ENCODE assay signal across 1 cellular context in the genomic region with DNA sequence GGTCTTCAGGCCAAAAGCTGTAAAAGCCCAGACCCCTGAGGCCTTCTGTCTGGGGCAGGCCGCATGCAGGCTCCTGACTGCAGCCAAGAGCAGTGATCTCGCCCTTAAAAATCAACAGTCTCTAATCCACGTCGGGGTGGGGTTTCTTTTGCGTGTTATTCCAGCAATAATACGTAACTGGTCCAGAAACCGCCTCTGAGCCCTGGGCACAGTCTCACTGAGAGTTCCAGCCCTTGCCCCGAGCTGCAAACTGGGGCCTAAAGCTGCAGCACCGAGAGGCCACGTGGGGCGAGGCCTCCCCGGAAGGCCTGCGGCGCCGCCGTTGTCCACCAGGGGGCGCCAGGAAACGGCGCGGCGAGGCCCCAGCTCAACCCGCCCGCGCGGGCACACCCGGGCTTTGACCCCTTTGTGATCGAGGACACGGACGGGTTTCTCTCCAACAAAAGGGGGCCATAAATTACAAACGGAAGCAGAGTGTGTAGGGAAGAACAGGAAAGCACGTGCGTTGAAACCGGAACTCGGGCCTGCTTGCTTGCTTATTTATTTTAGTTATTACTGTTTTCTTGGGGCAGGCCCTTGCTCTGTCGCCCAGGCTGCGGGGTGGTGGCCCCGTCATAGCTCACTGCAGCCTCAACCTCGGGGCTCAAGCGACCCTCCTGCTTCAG.
A peak's percentile ranks its signal among the peaks of the same experiment; 100 is the strongest.
TF ChIP-seq lines count a peak whose summit lies in the region.

No MANE protein-coding gene starts in this region.

TF ChIP-seq in HEK293, 187 proteins besides CTCF, POLR2A, EP300 and RAD21 (continued from another document and continues in another):
- TF ChIP-seq, protein P1, sequence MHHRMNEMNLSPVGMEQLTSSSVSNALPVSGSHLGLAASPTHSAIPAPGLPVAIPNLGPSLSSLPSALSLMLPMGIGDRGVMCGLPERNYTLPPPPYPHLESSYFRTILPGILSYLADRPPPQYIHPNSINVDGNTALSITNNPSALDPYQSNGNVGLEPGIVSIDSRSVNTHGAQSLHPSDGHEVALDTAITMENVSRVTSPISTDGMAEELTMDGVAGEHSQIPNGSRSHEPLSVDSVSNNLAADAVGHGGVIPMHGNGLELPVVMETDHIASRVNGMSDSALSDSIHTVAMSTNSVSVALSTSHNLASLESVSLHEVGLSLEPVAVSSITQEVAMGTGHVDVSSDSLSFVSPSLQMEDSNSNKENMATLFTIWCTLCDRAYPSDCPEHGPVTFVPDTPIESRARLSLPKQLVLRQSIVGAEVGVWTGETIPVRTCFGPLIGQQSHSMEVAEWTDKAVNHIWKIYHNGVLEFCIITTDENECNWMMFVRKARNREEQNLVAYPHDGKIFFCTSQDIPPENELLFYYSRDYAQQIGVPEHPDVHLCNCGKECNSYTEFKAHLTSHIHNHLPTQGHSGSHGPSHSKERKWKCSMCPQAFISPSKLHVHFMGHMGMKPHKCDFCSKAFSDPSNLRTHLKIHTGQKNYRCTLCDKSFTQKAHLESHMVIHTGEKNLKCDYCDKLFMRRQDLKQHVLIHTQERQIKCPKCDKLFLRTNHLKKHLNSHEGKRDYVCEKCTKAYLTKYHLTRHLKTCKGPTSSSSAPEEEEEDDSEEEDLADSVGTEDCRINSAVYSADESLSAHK (tag by site-specific recombination; IDR thresholded peaks at IDR 0.05), result no peak; the same call in 1 of the 2 replicates
- TF ChIP-seq, protein P2, sequence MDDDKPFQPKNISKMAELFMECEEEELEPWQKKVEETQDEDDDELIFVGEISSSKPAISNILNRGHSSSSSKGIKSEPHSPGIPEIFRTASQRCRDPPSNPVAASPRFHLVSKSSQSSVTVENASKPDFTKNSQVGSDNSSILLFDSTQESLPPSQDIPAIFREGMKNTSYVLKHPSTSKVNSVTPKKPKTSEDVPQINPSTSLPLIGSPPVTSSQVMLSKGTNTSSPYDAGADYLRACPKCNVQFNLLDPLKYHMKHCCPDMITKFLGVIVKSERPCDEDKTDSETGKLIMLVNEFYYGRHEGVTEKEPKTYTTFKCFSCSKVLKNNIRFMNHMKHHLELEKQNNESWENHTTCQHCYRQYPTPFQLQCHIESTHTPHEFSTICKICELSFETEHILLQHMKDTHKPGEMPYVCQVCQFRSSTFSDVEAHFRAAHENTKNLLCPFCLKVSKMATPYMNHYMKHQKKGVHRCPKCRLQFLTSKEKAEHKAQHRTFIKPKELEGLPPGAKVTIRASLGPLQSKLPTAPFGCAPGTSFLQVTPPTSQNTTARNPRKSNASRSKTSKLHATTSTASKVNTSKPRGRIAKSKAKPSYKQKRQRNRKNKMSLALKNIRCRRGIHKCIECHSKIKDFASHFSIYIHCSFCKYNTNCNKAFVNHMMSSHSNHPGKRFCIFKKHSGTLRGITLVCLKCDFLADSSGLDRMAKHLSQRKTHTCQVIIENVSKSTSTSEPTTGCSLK (tag by site-specific recombination; IDR thresholded peaks at IDR 0.05), result no peak
- TF ChIP-seq, protein P3, sequence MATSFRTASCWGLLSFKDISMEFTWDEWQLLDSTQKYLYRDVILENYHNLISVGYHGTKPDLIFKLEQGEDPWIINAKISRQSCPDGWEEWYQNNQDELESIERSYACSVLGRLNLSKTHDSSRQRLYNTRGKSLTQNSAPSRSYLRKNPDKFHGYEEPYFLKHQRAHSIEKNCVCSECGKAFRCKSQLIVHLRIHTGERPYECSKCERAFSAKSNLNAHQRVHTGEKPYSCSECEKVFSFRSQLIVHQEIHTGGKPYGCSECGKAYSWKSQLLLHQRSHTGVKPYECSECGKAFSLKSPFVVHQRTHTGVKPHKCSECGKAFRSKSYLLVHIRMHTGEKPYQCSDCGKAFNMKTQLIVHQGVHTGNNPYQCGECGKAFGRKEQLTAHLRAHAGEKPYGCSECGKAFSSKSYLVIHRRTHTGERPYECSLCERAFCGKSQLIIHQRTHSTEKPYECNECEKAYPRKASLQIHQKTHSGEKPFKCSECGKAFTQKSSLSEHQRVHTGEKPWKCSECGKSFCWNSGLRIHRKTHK (tag by site-specific recombination; IDR thresholded peaks at IDR 0.05), result no peak
- TF ChIP-seq GFI1B (tag by site-specific recombination; IDR thresholded peaks at IDR 0.05) (no peak), ZNF544 (tag by site-specific recombination; IDR thresholded peaks at IDR 0.05) (no peak), ZNF768 (tag by site-specific recombination; IDR thresholded peaks at IDR 0.05) (no peak), MYNN (tag by site-specific recombination; IDR thresholded peaks at IDR 0.05; ENCODE audit: borderline replicate concordance) (no peak), ZNF112 (tag by site-specific recombination; IDR thresholded peaks at IDR 0.05) (no peak), ZNF132 (tag by site-specific recombination; IDR thresholded peaks at IDR 0.05; ENCODE audit: borderline replicate concordance) (no peak), ZNF155 (tag by site-specific recombination; IDR thresholded peaks at IDR 0.05) (no peak), GLI4 (tag by site-specific recombination; IDR thresholded peaks at IDR 0.05) (no peak), PRDM1 (tag by site-specific recombination; IDR thresholded peaks at IDR 0.05) (no peak), ZFP3 (tag by site-specific recombination; IDR thresholded peaks at IDR 0.05; ENCODE audit: low read depth) (no peak), ZNF157 (tag by site-specific recombination; IDR thresholded peaks at IDR 0.05) (no peak), ZNF138 (tag by site-specific recombination; IDR thresholded peaks at IDR 0.05; ENCODE audit: borderline replicate concordance) (no peak), ZNF426 (tag by site-specific recombination; IDR thresholded peaks at IDR 0.05) (no peak), ZNF311 (tag by site-specific recombination; IDR thresholded peaks at IDR 0.05; ENCODE audit: borderline replicate concordance) (no peak), ZFP37 (tag by site-specific recombination; IDR thresholded peaks at IDR 0.05) (peak; percentile 54; the same call in 1 of the 2 replicates), KLF10 (tag by site-specific recombination; IDR thresholded peaks at IDR 0.05) (no peak), ZNF843 (tag by site-specific recombination; IDR thresholded peaks at IDR 0.05) (no peak; the same call in 1 of the 2 replicates), ZNF664 (tag by site-specific recombination; IDR thresholded peaks at IDR 0.05) (no peak), ZBTB48 (tag by site-specific recombination; IDR thresholded peaks at IDR 0.05) (peak; percentile 59; the same call in 1 of the 2 replicates), SETDB1 (IDR thresholded peaks at IDR 0.05; ENCODE audit: insufficient read length, low read length) (no peak)
- TF ChIP-seq, protein P4, sequence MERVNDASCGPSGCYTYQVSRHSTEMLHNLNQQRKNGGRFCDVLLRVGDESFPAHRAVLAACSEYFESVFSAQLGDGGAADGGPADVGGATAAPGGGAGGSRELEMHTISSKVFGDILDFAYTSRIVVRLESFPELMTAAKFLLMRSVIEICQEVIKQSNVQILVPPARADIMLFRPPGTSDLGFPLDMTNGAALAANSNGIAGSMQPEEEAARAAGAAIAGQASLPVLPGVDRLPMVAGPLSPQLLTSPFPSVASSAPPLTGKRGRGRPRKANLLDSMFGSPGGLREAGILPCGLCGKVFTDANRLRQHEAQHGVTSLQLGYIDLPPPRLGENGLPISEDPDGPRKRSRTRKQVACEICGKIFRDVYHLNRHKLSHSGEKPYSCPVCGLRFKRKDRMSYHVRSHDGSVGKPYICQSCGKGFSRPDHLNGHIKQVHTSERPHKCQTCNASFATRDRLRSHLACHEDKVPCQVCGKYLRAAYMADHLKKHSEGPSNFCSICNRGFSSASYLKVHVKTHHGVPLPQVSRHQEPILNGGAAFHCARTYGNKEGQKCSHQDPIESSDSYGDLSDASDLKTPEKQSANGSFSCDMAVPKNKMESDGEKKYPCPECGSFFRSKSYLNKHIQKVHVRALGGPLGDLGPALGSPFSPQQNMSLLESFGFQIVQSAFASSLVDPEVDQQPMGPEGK (tag by site-specific recombination; IDR thresholded peaks at IDR 0.05), result peak; percentile 89
- TF ChIP-seq, protein P5, sequence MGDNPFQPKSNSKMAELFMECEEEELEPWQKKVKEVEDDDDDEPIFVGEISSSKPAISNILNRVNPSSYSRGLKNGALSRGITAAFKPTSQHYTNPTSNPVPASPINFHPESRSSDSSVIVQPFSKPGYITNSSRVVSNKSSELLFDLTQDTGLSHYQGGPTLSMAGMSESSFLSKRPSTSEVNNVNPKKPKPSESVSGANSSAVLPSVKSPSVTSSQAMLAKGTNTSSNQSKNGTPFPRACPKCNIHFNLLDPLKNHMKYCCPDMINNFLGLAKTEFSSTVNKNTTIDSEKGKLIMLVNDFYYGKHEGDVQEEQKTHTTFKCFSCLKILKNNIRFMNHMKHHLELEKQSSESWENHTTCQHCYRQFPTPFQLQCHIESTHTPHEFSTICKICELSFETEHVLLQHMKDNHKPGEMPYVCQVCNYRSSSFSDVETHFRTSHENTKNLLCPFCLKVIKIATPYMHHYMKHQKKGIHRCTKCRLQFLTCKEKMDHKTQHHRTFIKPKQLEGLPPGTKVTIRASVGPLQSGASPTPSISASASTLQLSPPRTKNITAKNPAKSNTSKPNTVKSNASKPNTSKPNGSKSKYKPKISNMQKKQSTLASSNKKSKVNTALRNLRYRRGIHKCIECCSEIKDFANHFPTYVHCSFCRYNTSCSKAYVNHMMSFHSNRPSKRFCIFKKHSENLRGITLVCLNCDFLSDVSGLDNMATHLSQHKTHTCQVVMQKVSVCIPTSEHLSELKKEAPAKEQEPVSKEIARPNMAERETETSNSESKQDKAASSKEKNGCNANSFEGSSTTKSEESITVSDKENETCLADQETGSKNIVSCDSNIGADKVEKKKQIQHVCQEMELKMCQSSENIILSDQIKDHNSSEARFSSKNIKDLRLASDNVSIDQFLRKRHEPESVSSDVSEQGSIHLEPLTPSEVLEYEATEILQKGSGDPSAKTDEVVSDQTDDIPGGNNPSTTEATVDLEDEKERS (tag by site-specific recombination; IDR thresholded peaks at IDR 0.05), result no peak
- TF ChIP-seq, protein P6, sequence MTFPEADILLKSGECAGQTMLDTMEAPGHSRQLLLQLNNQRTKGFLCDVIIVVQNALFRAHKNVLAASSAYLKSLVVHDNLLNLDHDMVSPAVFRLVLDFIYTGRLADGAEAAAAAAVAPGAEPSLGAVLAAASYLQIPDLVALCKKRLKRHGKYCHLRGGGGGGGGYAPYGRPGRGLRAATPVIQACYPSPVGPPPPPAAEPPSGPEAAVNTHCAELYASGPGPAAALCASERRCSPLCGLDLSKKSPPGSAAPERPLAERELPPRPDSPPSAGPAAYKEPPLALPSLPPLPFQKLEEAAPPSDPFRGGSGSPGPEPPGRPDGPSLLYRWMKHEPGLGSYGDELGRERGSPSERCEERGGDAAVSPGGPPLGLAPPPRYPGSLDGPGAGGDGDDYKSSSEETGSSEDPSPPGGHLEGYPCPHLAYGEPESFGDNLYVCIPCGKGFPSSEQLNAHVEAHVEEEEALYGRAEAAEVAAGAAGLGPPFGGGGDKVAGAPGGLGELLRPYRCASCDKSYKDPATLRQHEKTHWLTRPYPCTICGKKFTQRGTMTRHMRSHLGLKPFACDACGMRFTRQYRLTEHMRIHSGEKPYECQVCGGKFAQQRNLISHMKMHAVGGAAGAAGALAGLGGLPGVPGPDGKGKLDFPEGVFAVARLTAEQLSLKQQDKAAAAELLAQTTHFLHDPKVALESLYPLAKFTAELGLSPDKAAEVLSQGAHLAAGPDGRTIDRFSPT (tag by site-specific recombination; IDR thresholded peaks at IDR 0.05), result no peak
- TF ChIP-seq, protein P7, sequence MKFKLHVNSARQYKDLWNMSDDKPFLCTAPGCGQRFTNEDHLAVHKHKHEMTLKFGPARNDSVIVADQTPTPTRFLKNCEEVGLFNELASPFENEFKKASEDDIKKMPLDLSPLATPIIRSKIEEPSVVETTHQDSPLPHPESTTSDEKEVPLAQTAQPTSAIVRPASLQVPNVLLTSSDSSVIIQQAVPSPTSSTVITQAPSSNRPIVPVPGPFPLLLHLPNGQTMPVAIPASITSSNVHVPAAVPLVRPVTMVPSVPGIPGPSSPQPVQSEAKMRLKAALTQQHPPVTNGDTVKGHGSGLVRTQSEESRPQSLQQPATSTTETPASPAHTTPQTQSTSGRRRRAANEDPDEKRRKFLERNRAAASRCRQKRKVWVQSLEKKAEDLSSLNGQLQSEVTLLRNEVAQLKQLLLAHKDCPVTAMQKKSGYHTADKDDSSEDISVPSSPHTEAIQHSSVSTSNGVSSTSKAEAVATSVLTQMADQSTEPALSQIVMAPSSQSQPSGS (tag by site-specific recombination; IDR thresholded peaks at IDR 0.05; ENCODE audit: low read depth), result no peak
- TF ChIP-seq, protein P8, sequence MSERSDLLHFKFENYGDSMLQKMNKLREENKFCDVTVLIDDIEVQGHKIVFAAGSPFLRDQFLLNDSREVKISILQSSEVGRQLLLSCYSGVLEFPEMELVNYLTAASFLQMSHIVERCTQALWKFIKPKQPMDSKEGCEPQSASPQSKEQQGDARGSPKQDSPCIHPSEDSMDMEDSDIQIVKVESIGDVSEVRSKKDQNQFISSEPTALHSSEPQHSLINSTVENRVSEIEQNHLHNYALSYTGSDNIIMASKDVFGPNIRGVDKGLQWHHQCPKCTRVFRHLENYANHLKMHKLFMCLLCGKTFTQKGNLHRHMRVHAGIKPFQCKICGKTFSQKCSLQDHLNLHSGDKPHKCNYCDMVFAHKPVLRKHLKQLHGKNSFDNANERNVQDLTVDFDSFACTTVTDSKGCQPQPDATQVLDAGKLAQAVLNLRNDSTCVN (tag by site-specific recombination; optimal IDR thresholded peaks at IDR 0.05), result peak; percentile 77
